ENCODE assay signal across 11 cellular contexts in the genomic region with DNA sequence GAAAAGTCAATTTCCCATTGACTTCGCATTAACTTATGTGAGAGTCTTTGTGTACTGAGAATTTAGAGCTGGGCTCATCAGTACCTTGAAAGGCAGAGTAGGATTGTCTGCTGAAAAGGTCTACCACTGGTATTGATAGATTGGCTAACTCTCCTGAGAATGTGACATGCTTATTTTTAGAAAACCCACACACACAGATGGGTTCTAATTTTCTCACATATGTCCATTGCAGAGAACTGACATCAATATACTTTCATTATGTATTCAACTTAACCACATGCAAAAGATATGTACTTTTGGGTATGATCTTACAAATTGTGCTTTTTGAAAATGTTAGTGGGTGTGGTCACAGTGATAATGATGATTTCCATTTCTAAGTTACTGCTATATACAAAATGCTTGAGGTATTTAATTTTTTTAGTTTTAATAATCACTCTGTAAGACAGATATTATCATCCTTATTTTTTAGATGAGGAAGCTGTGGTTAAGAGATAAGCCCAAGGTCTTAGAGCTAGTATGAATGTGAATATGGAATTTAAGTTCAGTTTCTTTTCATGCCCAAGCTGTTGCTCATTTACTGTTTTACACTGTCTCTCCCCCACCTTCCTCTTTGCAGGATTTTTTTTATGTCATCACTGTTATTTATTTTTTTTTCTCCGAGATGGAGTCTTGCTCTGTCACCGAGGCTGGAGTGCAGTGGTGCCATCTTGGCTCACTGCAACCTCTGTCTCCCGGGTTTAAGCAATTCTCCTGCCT. TPM values are rescaled to one million over a fixed set of nuclear protein-coding genes. Genes with fewer than 3 reads are reported as not detected.
DNase-seq lines count a peak whose midpoint lies in the region; ATAC-seq and TF ChIP-seq lines count a peak whose summit lies in the region.
"Had no signal": no experiment of that assay in that cellular context is flagged by ENCODE, and none has a peak within 500 bp of the region (broad histone marks: within the 10 kb centered on the region; RNA-seq: fewer than 3 reads in every experiment).

No MANE protein-coding gene starts in this region.

- peaks cover 0 to 8% (median 4%) of the 10 kb centered on the region in 3 donors for H3K36me3 Mint-ChIP-seq in immature natural killer cell
- H3K36me3 Mint-ChIP-seq in activated CD4-positive, alpha-beta memory T cell treated with anti-CD3 and anti-CD28 coated beads for 36 hours: peaks cover 2% of the 10 kb centered on the region

- no peaks in the 10 kb centered on the region for H3K36me3 ChIP-seq in mucosa of descending colon (ENCODE audit: low read depth)
- H3K36me3 ChIP-seq: gastrocnemius medialis had no signal

- H3K27me3 Mint-ChIP-seq in immature natural killer cell (ENCODE audit: low read depth in 3 of 3): no peaks in the 10 kb centered on the region
- H3K27me3 Mint-ChIP-seq in activated CD4-positive, alpha-beta memory T cell treated with anti-CD3 and anti-CD28 coated beads for 36 hours: no peaks in the 10 kb centered on the region

- no peaks in the 10 kb centered on the region for H3K9me3 ChIP-seq in mucosa of descending colon
- H3K9me3 ChIP-seq: gastrocnemius medialis had no signal

- intact Hi-C loops in mucosa of descending colon (cut with DNase I, micrococcal nuclease): no loop called here
- intact Hi-C loops in activated CD4-positive, alpha-beta memory T cell treated with anti-CD3 and anti-CD28 coated beads for 36 hours (cut with micrococcal nuclease): no loop called here

- H3K4me3 Mint-ChIP-seq in immature natural killer cell: peak overlapping the region in 1 of 5 donors; percentile 43
- no peak overlapping the region for H3K4me3 Mint-ChIP-seq in activated CD4-positive, alpha-beta memory T cell treated with anti-CD3 and anti-CD28 coated beads for 36 hours

- TF ChIP-seq CTCF in mucosa of descending colon (IDR thresholded peaks at IDR 0.05): no peak

- DNase-seq in immature natural killer cell (no peak), mucosa of descending colon (no peak), NCI-H146 treated with DMSO at 0.1 percent for 48 hours (lab: John Stamatoyannopoulos, UW; ENCODE audit: unreplicated experiment) (no peak), AG08395 (ENCODE audit: low spot score) (no peak)
- no peak for DNase-seq in activated CD4-positive, alpha-beta memory T cell treated with anti-CD3 and anti-CD28 coated beads for 36 hours
- DNase-seq: activated effector memory CD4-positive, alpha-beta T cell treated with anti-CD3 and anti-CD28 coated beads, Interleukin-2, amount 50 U/mL, for 16 hours; gastrocnemius medialis; trophoblast cell had no signal

- peak; percentile 87 for ATAC-seq in GM18870 (IDR thresholded peaks at IDR 0.05; ENCODE audit: unreplicated experiment)
- peak; percentile 88 for ATAC-seq in GM21825 (IDR thresholded peaks at IDR 0.05; ENCODE audit: unreplicated experiment)
- ATAC-seq in HG03565 (IDR thresholded peaks at IDR 0.05; ENCODE audit: unreplicated experiment): peak; percentile 94
- no peak for ATAC-seq in mucosa of descending colon
- ATAC-seq: gastrocnemius medialis had no signal

- CTCF ChIA-PET in activated CD4-positive, alpha-beta memory T cell treated with anti-CD3 and anti-CD28 coated beads for 36 hours (lab: Charles Lee): no interaction called here

- peak overlapping the region; percentile 7 to 73 (median 52) for H3K27ac Mint-ChIP-seq in immature natural killer cell
- no peak overlapping the region for H3K27ac Mint-ChIP-seq in activated CD4-positive, alpha-beta memory T cell treated with anti-CD3 and anti-CD28 coated beads for 36 hours

- H3K4me3 ChIP-seq in mucosa of descending colon: no peak overlapping the region
- H3K4me3 ChIP-seq: gastrocnemius medialis had no signal

- peaks cover 18 to 25% of the 10 kb centered on the region in 2 donors for H3K4me1 Mint-ChIP-seq in immature natural killer cell
- peaks cover 10% of the 10 kb centered on the region for H3K4me1 Mint-ChIP-seq in activated CD4-positive, alpha-beta memory T cell treated with anti-CD3 and anti-CD28 coated beads for 36 hours (ENCODE audit: low read depth)

- POLR2A ChIA-PET in activated CD4-positive, alpha-beta memory T cell treated with anti-CD3 and anti-CD28 coated beads for 36 hours (lab: Charles Lee): no interaction called here

- peaks cover 8% of the 10 kb centered on the region for H3K4me1 ChIP-seq in mucosa of descending colon (ENCODE audit: low read depth)

- no peaks in the 10 kb centered on the region for H3K9me3 Mint-ChIP-seq in immature natural killer cell
- H3K9me3 Mint-ChIP-seq in activated CD4-positive, alpha-beta memory T cell treated with anti-CD3 and anti-CD28 coated beads for 36 hours: no peaks in the 10 kb centered on the region

RNA-seq across cellular contexts. Expression of a gene that starts 22.3 kb away (rescaled TPM):
- polyA plus RNA-seq in immature natural killer cell: 10 to 100 TPM; 12.4 to 21.7 (median 16.0) TPM
- total RNA-seq in mucosa of descending colon: 10 to 100 TPM; 26.4 to 36.4 (median 30.3) TPM
- 10 to 100 TPM; 16.5 to 17.4 TPM for total RNA-seq in activated CD4-positive, alpha-beta memory T cell treated with anti-CD3 and anti-CD28 coated beads for 36 hours

RNA-seq across cellular contexts. Expression of a gene that starts 43.8 kb away (rescaled TPM):
- 1 to 10 TPM; 9.2 to 9.8 (median 9.6) TPM for polyA plus RNA-seq in immature natural killer cell
- total RNA-seq in mucosa of descending colon: 1 to 10 TPM; 5.4 to 6.2 (median 6.0) TPM
- 1 to 10 TPM; 4.1 to 4.3 TPM for total RNA-seq in activated CD4-positive, alpha-beta memory T cell treated with anti-CD3 and anti-CD28 coated beads for 36 hours
